Comparison of ENCODE assay signal across 13 cellular contexts in genomic region chr2:217912030-217913024, GRCh38.
A peak's percentile ranks its signal among the peaks of the same experiment; 100 is the strongest.
DNase-seq lines count a peak whose midpoint lies in the region; ATAC-seq and TF ChIP-seq lines count a peak whose summit lies in the region.
"Had no signal": no experiment of that assay in that cellular context is flagged by ENCODE, and none has a peak within 500 bp of the region (broad histone marks: within the 10 kb centered on the region; RNA-seq: fewer than 3 reads in every experiment).

No MANE protein-coding gene starts in this region.

- WGBS in adrenal gland, 4 donors = 32 to 64% (median 52%) methylated on average over 22 to 25 of the region's 25 CpGs

- TF ChIP-seq POLR2A in adrenal gland (IDR thresholded peaks at IDR 0.05) = no peak

- H3K27ac Mint-ChIP-seq in type B pancreatic cell = peak overlapping the region; percentile 16
- H3K27ac Mint-ChIP-seq in effector memory CD8-positive, alpha-beta T cell = no peak overlapping the region
- H3K27ac Mint-ChIP-seq: CD8-positive, alpha-beta memory T cell; memory B cell had no signal

- no peak overlapping the region for H3K4me3 Mint-ChIP-seq in type B pancreatic cell
- no peak overlapping the region for H3K4me3 Mint-ChIP-seq in effector memory CD8-positive, alpha-beta T cell
- H3K4me3 Mint-ChIP-seq: CD8-positive, alpha-beta memory T cell; memory B cell had no signal

- H3K36me3 ChIP-seq in adrenal gland (replicated peaks in 1 of 2) (peaks cover 0 to 11% of the 10 kb centered on the region in 2 donors), right atrium auricular region (peaks cover 22% of the 10 kb centered on the region), osteoblast (ENCODE audit: insufficient read depth, low read length) (peaks cover 32% of the 10 kb centered on the region)

- peak overlapping the region; percentile 58 for H3K4me2 ChIP-seq in osteoblast (ENCODE audit: insufficient read depth, low read length)

- H3K36me3 Mint-ChIP-seq in type B pancreatic cell = peaks cover 3% of the 10 kb centered on the region
- peaks cover 6% of the 10 kb centered on the region for H3K36me3 Mint-ChIP-seq in effector memory CD8-positive, alpha-beta T cell (ENCODE audit: insufficient read depth)
- H3K36me3 Mint-ChIP-seq: CD8-positive, alpha-beta memory T cell; memory B cell had no signal

- no peak for ATAC-seq in GM21526 (IDR thresholded peaks at IDR 0.05; ENCODE audit: low FRiP score, unreplicated experiment)
- ATAC-seq in effector memory CD8-positive, alpha-beta T cell (replicated peaks) = no peak

- no peak overlapping the region for H3K4me3 ChIP-seq in adrenal gland
- H3K4me3 ChIP-seq in right atrium auricular region = peak overlapping the region in 1 of 2 donors; percentile 3
- H3K4me3 ChIP-seq in osteoblast (ENCODE audit: insufficient read depth, low read length) = no peak overlapping the region

- in situ Hi-C loops in ACHN (cut with HindIII; ENCODE audit: low pct_ligation_motif_present, low pct_unique_long_range_greater_than_20kb, low sequenced_read_pairs) = no loop called here

- H3K9me3 ChIP-seq in adrenal gland (replicated peaks in 1 of 3) (no peaks in the 10 kb centered on the region), right atrium auricular region (no peaks in the 10 kb centered on the region), osteoblast (ENCODE audit: low read depth, low read length) (no peaks in the 10 kb centered on the region)

- H3K4me1 ChIP-seq in adrenal gland (replicated peaks in 1 of 2) = peaks cover 76 to 93% of the 10 kb centered on the region in 2 donors
- H3K4me1 ChIP-seq in right atrium auricular region = peaks cover 0 to 100% of the 10 kb centered on the region in 2 donors
- peaks cover 33% of the 10 kb centered on the region for H3K4me1 ChIP-seq in osteoblast (ENCODE audit: insufficient read depth, low read length)

- no peaks in the 10 kb centered on the region for H3K9me3 Mint-ChIP-seq in type B pancreatic cell
- no peaks in the 10 kb centered on the region for H3K9me3 Mint-ChIP-seq in effector memory CD8-positive, alpha-beta T cell
- H3K9me3 Mint-ChIP-seq: CD8-positive, alpha-beta memory T cell; memory B cell had no signal

- H3K27me3 ChIP-seq in adrenal gland (no peaks in the 10 kb centered on the region), right atrium auricular region (no peaks in the 10 kb centered on the region), osteoblast (ENCODE audit: insufficient read depth, low read length) (no peaks in the 10 kb centered on the region)

- no peaks in the 10 kb centered on the region for H3K27me3 Mint-ChIP-seq in type B pancreatic cell
- H3K27me3 Mint-ChIP-seq in effector memory CD8-positive, alpha-beta T cell = peaks cover 43 to 91% of the 10 kb centered on the region in 2 donors

- peaks cover 71% of the 10 kb centered on the region for H3K79me2 ChIP-seq in osteoblast (ENCODE audit: insufficient read depth, low read length)

- TF ChIP-seq CTCF in adrenal gland (IDR thresholded peaks at IDR 0.05) (no peak), right atrium auricular region (IDR thresholded peaks at IDR 0.05) (no peak), osteoblast (IDR thresholded peaks at IDR 0.05; ENCODE audit: extremely low read depth, low read depth, low read length) (no peak), type B pancreatic cell (conservative IDR thresholded peaks at IDR 0.05) (no peak)

- peaks cover 50% of the 10 kb centered on the region for H3K4me1 Mint-ChIP-seq in type B pancreatic cell (ENCODE audit: unreplicated experiment)
- no peaks in the 10 kb centered on the region for H3K4me1 Mint-ChIP-seq in effector memory CD8-positive, alpha-beta T cell (ENCODE audit: low read depth in 2 of 2)
- H3K4me1 Mint-ChIP-seq: CD8-positive, alpha-beta memory T cell; memory B cell had no signal

- H3K27ac ChIP-seq in adrenal gland (peak overlapping the region; percentile 62 to 98 (median 76)), right atrium auricular region (peak overlapping the region; percentile 96 to 99), osteoblast (ENCODE audit: low read depth, low read length) (no peak overlapping the region)

- H2AFZ ChIP-seq in osteoblast (ENCODE audit: low read length) = no peak overlapping the region

- no peak for DNase-seq in adrenal gland
- no peak for DNase-seq in right atrium auricular region (ENCODE audit: low spot score)
- no peak for DNase-seq in osteoblast (ENCODE audit: insufficient read length, low spot score, missing footprints)
- no peak for DNase-seq in type B pancreatic cell (ENCODE audit: extremely low spot score, unreplicated experiment)
- DNase-seq in stimulated activated CD4-positive, alpha-beta T cell treated with anti-CD3 and anti-CD28 coated beads, Interleukin-4, amount 100 ng/mL, for 1 hour = no peak
- DNase-seq in ACHN = no peak
- DNase-seq in effector memory CD8-positive, alpha-beta T cell = no peak
- DNase-seq: activated effector memory CD4-positive, alpha-beta T cell treated with anti-CD3 and anti-CD28 coated beads, Interleukin-2, amount 50 U/mL, for 16 hours; CD8-positive, alpha-beta memory T cell; NCI-H2171 treated with DMSO at 0.1 percent for 48 hours; OCI-M1 had no signal

- intact Hi-C loops in adrenal gland (cut with DNase I) = no loop called here

- peaks cover 64% of the 10 kb centered on the region for H4K20me1 ChIP-seq in osteoblast (ENCODE audit: insufficient read depth, low read length)
